ENCODE assay signal across 17 cellular contexts in the genomic region with DNA sequence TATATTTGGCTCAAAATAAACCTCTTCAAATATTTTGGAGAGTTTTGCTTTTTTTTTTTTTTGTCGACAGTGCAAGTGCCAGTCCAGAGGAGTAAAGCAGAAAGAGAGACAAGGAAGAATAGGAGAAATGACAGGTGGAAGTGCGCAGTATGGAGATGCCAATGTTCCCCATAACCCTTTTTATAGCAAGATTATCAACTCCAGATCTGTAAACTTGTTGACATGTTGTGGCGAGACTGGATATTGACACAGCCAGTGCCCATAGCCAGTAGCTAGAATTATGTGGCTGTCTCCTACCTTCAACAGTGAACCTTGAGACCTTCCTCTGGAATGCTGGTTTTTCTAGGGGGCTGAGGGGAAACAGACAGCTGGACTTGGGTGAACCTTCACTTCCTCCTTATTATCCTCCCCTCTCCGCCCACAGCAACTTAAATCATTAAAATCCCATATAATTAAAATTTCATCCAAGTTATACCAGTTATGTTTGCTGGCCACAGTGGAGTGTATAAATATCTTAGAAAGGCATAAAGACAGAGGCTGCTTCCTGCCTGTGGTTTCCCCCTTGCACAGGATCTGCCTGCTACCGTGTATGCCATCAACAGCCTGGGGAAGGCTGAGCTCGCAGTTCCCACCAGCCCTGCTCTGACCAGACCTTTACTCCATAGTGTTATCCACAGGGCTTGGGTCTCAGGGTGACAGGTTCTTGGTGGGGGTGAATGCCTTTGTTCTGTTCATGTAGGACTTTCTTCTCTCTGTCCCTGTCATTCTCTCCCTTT.
DNase-seq lines count a peak whose midpoint lies in the region; ATAC-seq and TF ChIP-seq lines count a peak whose summit lies in the region.
"Had no signal": no experiment of that assay in that cellular context is flagged by ENCODE, and none has a peak within 500 bp of the region (broad histone marks: within the 10 kb centered on the region; RNA-seq: fewer than 3 reads in every experiment).

No MANE protein-coding gene starts in this region.

- no peaks in the 10 kb centered on the region for H3K36me3 Mint-ChIP-seq in CD4-positive, CD25-positive, alpha-beta regulatory T cell
- no peaks in the 10 kb centered on the region for H3K36me3 Mint-ChIP-seq in T-helper 17 cell (ENCODE audit: low read depth)

- H3K4me3 ChIP-seq in CD4-positive, CD25-positive, alpha-beta regulatory T cell (ENCODE audit: low read depth, low read length), result peak overlapping the region; percentile 7
- no peak overlapping the region for H3K4me3 ChIP-seq in Jurkat, Clone E6-1 (ENCODE audit: low read length)
- no peak overlapping the region for H3K4me3 ChIP-seq in colonic mucosa
- H3K4me3 ChIP-seq: hepatocyte, right lobe of liver, SK-N-MC had no signal

- H3K4me1 ChIP-seq in CD4-positive, CD25-positive, alpha-beta regulatory T cell (ENCODE audit: control insufficient read depth, insufficient read depth, low read length, poor library complexity, severe bottlenecking), result peaks cover 12% of the 10 kb centered on the region
- no peaks in the 10 kb centered on the region for H3K4me1 ChIP-seq in colonic mucosa
- H3K4me1 ChIP-seq: right lobe of liver had no signal

- intact Hi-C loops in colonic mucosa (cut with DNase I), result no loop called here

- peaks cover 12 to 21% (median 20%) of the 10 kb centered on the region in 4 donors for H3K4me1 Mint-ChIP-seq in CD4-positive, CD25-positive, alpha-beta regulatory T cell
- peaks cover 23% of the 10 kb centered on the region for H3K4me1 Mint-ChIP-seq in T-helper 17 cell
- H3K4me1 Mint-ChIP-seq: activated B cell treated with CpG ODN at 0.5 μM for 24 hours had no signal

- no peaks in the 10 kb centered on the region for H3K27me3 Mint-ChIP-seq in CD4-positive, CD25-positive, alpha-beta regulatory T cell
- no peaks in the 10 kb centered on the region for H3K27me3 Mint-ChIP-seq in T-helper 17 cell
- H3K27me3 Mint-ChIP-seq: activated B cell treated with CpG ODN at 0.5 μM for 24 hours had no signal

- TF ChIP-seq POLR2A in erythroblast (IDR thresholded peaks at IDR 0.05; ENCODE audit: low read length), result no peak

- peak in 2 of 3 donors; percentile 23 to 33 for DNase-seq in CD4-positive, CD25-positive, alpha-beta regulatory T cell
- DNase-seq in Jurkat, Clone E6-1 (ENCODE audit: low read depth, low spot score), result peak; percentile 53
- DNase-seq in T-helper 17 cell (no peak), colonic mucosa (peak; percentile 49), erythroblast (lab: John Stamatoyannopoulos, UW) (no peak), GM19240 (ENCODE audit: insufficient read length, low spot score) (no peak), NCI-H2171 treated with DMSO at 0.1 percent for 48 hours (lab: John Stamatoyannopoulos, UW) (no peak), amniotic stem cell (lab: John Stamatoyannopoulos, UW) (no peak)
- DNase-seq: activated B cell treated with CpG ODN at 0.5 μM for 24 hours, cerebellar nuclear complex, NCI-H2029, right lobe of liver had no signal

- H3K4me3 Mint-ChIP-seq in CD4-positive, CD25-positive, alpha-beta regulatory T cell, result peak overlapping the region in 2 of 4 donors; percentile 58 to 59
- H3K4me3 Mint-ChIP-seq in T-helper 17 cell, result no peak overlapping the region
- H3K4me3 Mint-ChIP-seq: activated B cell treated with CpG ODN at 0.5 μM for 24 hours had no signal

- no peaks in the 10 kb centered on the region for H3K27me3 ChIP-seq in CD4-positive, CD25-positive, alpha-beta regulatory T cell (ENCODE audit: control insufficient read depth, insufficient read depth, low read length)
- no peaks in the 10 kb centered on the region for H3K27me3 ChIP-seq in colonic mucosa
- H3K27me3 ChIP-seq: hepatocyte, right lobe of liver had no signal

- no peak overlapping the region for H3K27ac ChIP-seq in CD4-positive, CD25-positive, alpha-beta regulatory T cell (ENCODE audit: insufficient read depth, low read length, poor library complexity, severe bottlenecking)
- H3K27ac ChIP-seq in colonic mucosa, result peak overlapping the region; percentile 23
- H3K27ac ChIP-seq: epithelial cell of prostate, hepatocyte, right lobe of liver, SK-N-MC had no signal

- H3K9me3 Mint-ChIP-seq in CD4-positive, CD25-positive, alpha-beta regulatory T cell, result peaks cover 0 to 1% (median 0%) of the 10 kb centered on the region in 7 donors
- H3K9me3 Mint-ChIP-seq: activated B cell treated with CpG ODN at 0.5 μM for 24 hours had no signal

- no peak for TF ChIP-seq CTCF in colonic mucosa (IDR thresholded peaks at IDR 0.05)

- H3K27ac Mint-ChIP-seq in CD4-positive, CD25-positive, alpha-beta regulatory T cell, result peak overlapping the region in 1 of 3 donors; percentile 34
- peak overlapping the region; percentile 8 for H3K27ac Mint-ChIP-seq in T-helper 17 cell
- H3K27ac Mint-ChIP-seq: activated B cell treated with CpG ODN at 0.5 μM for 24 hours had no signal

- H3K36me3 ChIP-seq in CD4-positive, CD25-positive, alpha-beta regulatory T cell (ENCODE audit: control insufficient read depth, insufficient read depth, low read length), result no peaks in the 10 kb centered on the region
- no peaks in the 10 kb centered on the region for H3K36me3 ChIP-seq in colonic mucosa
- H3K36me3 ChIP-seq: right lobe of liver had no signal

- H3K9ac ChIP-seq in colonic mucosa (ENCODE audit: low read depth in 2 of 2, low read length in 2 of 2), result no peak overlapping the region

- no peaks in the 10 kb centered on the region for H3K9me3 ChIP-seq in CD4-positive, CD25-positive, alpha-beta regulatory T cell (ENCODE audit: control insufficient read depth in 2 of 2, low read length in 2 of 2)
- H3K9me3 ChIP-seq in T-helper 17 cell (ENCODE audit: control insufficient read depth, low read length, poor library complexity, severe bottlenecking), result no peaks in the 10 kb centered on the region
- H3K9me3 ChIP-seq in colonic mucosa, result no peaks in the 10 kb centered on the region
- H3K9me3 ChIP-seq: right lobe of liver had no signal

- ATAC-seq in CD4-positive, CD25-positive, alpha-beta regulatory T cell (ENCODE audit: low read depth in 2 of 2), result peak; percentile 82 to 87
- ATAC-seq in T-helper 17 cell, result peak; percentile 96
- ATAC-seq: HepG2, left lobe of liver had no signal

Comparison
In these comparisons a context has a peak if more than half of its experiments do, and no peak if none do; other contexts are left out.
1. DNase-seq: peak in CD4-positive, CD25-positive, alpha-beta regulatory T cell (2 of 3), Jurkat, Clone E6-1 (single experiment) and colonic mucosa (single experiment); none in T-helper 17 cell (0 of 3), erythroblast (0 of 2), GM19240 (single experiment), NCI-H2171 treated with DMSO at 0.1 percent for 48 hours (single experiment) and amniotic stem cell (single experiment).